Comparison of ENCODE assay signal across 1 cellular context in the genomic region with DNA sequence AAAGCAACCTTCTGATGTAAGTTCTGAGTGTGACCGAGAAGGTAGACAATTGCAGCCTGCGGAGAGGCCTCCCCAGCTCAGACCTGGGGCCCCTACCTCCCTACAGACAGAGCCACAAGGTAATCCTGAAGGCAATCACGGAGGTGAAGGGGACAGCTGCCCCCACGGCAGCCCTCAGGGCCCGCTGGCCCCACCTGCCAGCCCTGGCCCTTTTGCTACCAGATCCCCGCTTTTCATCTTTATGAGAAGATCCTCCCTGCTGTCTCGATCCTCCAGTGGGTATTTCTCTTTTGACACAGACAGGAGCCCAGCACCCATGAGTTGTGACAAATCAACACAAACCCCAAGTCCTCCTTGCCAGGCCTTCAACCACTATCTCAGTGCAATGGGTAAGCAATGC.
TF ChIP-seq lines count a peak whose summit lies in the region.

No MANE protein-coding gene starts in this region.

TF ChIP-seq in HepG2, 621 proteins besides CTCF, POLR2A, EP300 and RAD21:
- no peak for TF ChIP-seq USF2 (IDR thresholded peaks at IDR 0.05; ENCODE audit: low read depth, low read length)
- no peak for TF ChIP-seq USF2 (CRISPR knock-in tag; IDR thresholded peaks at IDR 0.05; ENCODE audit: borderline replicate concordance)
- no peak for TF ChIP-seq ZNF124 (CRISPR knock-in tag; IDR thresholded peaks at IDR 0.05)
- no peak for TF ChIP-seq ZNF616 (CRISPR knock-in tag; IDR thresholded peaks at IDR 0.05; ENCODE audit: low read depth)
- TF ChIP-seq, protein P1, sequence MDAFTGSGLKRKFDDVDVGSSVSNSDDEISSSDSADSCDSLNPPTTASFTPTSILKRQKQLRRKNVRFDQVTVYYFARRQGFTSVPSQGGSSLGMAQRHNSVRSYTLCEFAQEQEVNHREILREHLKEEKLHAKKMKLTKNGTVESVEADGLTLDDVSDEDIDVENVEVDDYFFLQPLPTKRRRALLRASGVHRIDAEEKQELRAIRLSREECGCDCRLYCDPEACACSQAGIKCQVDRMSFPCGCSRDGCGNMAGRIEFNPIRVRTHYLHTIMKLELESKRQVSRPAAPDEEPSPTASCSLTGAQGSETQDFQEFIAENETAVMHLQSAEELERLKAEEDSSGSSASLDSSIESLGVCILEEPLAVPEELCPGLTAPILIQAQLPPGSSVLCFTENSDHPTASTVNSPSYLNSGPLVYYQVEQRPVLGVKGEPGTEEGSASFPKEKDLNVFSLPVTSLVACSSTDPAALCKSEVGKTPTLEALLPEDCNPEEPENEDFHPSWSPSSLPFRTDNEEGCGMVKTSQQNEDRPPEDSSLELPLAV (CRISPR knock-in tag; conservative IDR thresholded peaks at IDR 0.05; ENCODE audit: low read depth) = no peak
- TF ChIP-seq FOXA3 (CRISPR knock-in tag; IDR thresholded peaks at IDR 0.05) = no peak
- TF ChIP-seq ZMAT5 (CRISPR knock-in tag; IDR thresholded peaks at IDR 0.05; ENCODE audit: borderline replicate concordance, low read depth) = no peak
- TF ChIP-seq, protein P2, sequence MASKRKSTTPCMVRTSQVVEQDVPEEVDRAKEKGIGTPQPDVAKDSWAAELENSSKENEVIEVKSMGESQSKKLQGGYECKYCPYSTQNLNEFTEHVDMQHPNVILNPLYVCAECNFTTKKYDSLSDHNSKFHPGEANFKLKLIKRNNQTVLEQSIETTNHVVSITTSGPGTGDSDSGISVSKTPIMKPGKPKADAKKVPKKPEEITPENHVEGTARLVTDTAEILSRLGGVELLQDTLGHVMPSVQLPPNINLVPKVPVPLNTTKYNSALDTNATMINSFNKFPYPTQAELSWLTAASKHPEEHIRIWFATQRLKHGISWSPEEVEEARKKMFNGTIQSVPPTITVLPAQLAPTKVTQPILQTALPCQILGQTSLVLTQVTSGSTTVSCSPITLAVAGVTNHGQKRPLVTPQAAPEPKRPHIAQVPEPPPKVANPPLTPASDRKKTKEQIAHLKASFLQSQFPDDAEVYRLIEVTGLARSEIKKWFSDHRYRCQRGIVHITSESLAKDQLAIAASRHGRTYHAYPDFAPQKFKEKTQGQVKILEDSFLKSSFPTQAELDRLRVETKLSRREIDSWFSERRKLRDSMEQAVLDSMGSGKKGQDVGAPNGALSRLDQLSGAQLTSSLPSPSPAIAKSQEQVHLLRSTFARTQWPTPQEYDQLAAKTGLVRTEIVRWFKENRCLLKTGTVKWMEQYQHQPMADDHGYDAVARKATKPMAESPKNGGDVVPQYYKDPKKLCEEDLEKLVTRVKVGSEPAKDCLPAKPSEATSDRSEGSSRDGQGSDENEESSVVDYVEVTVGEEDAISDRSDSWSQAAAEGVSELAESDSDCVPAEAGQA (IDR thresholded peaks at IDR 0.05; ENCODE audit: low read depth) = no peak
- TF ChIP-seq, protein P2 (CRISPR knock-in tag; IDR thresholded peaks at IDR 0.05; ENCODE audit: borderline replicate concordance) = no peak
- TF ChIP-seq ZNF414 (CRISPR knock-in tag; IDR thresholded peaks at IDR 0.05) = no peak
- TF ChIP-seq, protein P3, sequence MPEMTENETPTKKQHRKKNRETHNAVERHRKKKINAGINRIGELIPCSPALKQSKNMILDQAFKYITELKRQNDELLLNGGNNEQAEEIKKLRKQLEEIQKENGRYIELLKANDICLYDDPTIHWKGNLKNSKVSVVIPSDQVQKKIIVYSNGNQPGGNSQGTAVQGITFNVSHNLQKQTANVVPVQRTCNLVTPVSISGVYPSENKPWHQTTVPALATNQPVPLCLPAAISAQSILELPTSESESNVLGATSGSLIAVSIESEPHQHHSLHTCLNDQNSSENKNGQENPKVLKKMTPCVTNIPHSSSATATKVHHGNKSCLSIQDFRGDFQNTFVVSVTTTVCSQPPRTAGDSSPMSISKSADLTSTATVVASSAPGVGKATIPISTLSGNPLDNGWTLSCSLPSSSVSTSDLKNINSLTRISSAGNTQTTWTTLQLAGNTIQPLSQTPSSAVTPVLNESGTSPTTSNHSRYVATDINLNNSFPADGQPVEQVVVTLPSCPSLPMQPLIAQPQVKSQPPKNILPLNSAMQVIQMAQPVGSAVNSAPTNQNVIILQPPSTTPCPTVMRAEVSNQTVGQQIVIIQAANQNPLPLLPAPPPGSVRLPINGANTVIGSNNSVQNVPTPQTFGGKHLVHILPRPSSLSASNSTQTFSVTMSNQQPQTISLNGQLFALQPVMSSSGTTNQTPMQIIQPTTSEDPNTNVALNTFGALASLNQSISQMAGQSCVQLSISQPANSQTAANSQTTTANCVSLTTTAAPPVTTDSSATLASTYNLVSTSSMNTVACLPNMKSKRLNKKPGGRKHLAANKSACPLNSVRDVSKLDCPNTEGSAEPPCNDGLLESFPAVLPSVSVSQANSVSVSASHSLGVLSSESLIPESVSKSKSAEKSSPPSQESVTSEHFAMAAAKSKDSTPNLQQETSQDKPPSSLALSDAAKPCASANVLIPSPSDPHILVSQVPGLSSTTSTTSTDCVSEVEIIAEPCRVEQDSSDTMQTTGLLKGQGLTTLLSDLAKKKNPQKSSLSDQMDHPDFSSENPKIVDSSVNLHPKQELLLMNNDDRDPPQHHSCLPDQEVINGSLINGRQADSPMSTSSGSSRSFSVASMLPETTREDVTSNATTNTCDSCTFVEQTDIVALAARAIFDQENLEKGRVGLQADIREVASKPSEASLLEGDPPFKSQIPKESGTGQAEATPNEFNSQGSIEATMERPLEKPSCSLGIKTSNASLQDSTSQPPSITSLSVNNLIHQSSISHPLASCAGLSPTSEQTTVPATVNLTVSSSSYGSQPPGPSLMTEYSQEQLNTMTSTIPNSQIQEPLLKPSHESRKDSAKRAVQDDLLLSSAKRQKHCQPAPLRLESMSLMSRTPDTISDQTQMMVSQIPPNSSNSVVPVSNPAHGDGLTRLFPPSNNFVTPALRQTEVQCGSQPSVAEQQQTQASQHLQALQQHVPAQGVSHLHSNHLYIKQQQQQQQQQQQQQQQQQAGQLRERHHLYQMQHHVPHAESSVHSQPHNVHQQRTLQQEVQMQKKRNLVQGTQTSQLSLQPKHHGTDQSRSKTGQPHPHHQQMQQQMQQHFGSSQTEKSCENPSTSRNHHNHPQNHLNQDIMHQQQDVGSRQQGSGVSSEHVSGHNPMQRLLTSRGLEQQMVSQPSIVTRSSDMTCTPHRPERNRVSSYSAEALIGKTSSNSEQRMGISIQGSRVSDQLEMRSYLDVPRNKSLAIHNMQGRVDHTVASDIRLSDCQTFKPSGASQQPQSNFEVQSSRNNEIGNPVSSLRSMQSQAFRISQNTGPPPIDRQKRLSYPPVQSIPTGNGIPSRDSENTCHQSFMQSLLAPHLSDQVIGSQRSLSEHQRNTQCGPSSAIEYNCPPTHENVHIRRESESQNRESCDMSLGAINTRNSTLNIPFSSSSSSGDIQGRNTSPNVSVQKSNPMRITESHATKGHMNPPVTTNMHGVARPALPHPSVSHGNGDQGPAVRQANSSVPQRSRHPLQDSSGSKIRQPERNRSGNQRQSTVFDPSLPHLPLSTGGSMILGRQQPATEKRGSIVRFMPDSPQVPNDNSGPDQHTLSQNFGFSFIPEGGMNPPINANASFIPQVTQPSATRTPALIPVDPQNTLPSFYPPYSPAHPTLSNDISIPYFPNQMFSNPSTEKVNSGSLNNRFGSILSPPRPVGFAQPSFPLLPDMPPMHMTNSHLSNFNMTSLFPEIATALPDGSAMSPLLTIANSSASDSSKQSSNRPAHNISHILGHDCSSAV (CRISPR knock-in tag; IDR thresholded peaks at IDR 0.05; ENCODE audit: borderline replicate concordance) = no peak
- TF ChIP-seq SATB2 (CRISPR knock-in tag; IDR thresholded peaks at IDR 0.05) = no peak
- TF ChIP-seq ZMYM4 (CRISPR knock-in tag; IDR thresholded peaks at IDR 0.05) = no peak
- TF ChIP-seq ZSCAN29 (CRISPR knock-in tag; conservative IDR thresholded peaks at IDR 0.05) = no peak
- no peak for TF ChIP-seq ZNF691 (CRISPR knock-in tag; IDR thresholded peaks at IDR 0.05; ENCODE audit: borderline replicate concordance, low read depth)
- no peak for TF ChIP-seq ZNF557 (CRISPR knock-in tag; IDR thresholded peaks at IDR 0.05)
- no peak for TF ChIP-seq SP5 (CRISPR knock-in tag; IDR thresholded peaks at IDR 0.05; ENCODE audit: borderline replicate concordance, low read depth)
- no peak for TF ChIP-seq ZNF17 (CRISPR knock-in tag; IDR thresholded peaks at IDR 0.05)
- TF ChIP-seq YEATS4 (CRISPR knock-in tag; IDR thresholded peaks at IDR 0.05; ENCODE audit: borderline replicate concordance) = no peak
- TF ChIP-seq, protein P4, sequence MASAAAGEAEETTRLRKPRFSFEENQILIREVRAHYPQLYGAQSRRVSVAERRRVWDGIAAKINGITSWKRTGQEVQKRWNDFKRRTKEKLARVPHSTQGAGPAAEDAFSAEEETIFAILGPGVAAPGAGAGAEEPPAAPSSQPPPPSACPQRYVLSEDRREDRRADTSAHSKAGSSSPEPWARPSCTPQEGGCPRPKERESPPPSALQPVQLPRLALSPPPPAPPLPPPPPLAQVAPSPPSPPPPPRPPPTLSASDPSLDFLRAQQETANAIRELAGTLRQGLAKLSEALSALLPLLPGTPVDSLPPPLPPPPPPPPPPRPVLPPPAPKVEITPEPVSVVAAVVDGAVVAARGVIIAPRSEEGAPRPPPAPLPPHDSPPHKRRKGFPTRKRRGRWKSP (CRISPR knock-in tag; IDR thresholded peaks at IDR 0.05) = no peak
TF ChIP-seq in HepG2: peak in this region for 0.
